ENCODE assay signal across 30 cellular contexts in the genomic region with DNA sequence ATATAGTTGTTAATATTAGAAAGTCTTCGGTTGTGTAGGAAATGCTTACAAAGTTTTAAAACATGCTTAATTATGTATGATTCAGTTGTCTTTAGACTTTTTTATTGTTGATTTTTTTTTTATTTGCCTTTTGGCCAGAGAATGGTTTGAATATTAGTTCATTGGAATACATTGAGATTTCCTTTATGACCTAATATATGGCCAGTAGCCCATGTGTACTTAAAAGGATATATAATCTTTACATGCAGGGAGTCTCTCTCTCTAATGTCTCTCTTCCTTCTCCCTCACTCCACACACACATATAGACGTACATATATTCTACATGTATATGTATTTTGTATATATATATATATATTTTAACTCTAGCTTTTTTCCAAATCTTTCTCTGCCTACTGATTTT.
"Had no signal": no experiment of that assay in that cellular context is flagged by ENCODE, and none has a peak within 500 bp of the region (broad histone marks: within the 10 kb centered on the region; RNA-seq: fewer than 3 reads in every experiment).

No MANE protein-coding gene starts in this region.

- H3K36me3 ChIP-seq: breast epithelium had no signal

- DNase-seq: activated effector memory CD4-positive, alpha-beta T cell treated with anti-CD3 and anti-CD28 coated beads, Interleukin-2, amount 50 U/mL, for 16 hours; activated effector memory CD4-positive, alpha-beta T cell treated with Interleukin-2 at 50 U/mL for 16 hours; activated gamma-delta T cell; activated gamma-delta T cell treated with Interleukin-2 at 50 U/mL for 16 hours; activated naive CD4-positive, alpha-beta T cell; activated naive CD4-positive, alpha-beta T cell treated with anti-CD3 and anti-CD28 coated beads for 36 hours; activated naive CD4-positive, alpha-beta T cell treated with anti-CD3 and anti-CD28 coated beads, Interleukin-2, amount 10 ng/mL, durations not matched to agents 7 days and 5 days; activated naive CD4-positive, alpha-beta T cell treated with anti-CD3 and anti-CD28 coated beads, Interleukin-2, amount 50 U/mL, for 16 hours; activated naive CD4-positive, alpha-beta T cell treated with Interleukin-2 at 50 U/mL for 16 hours; activated naive CD8-positive, alpha-beta T cell treated with anti-CD3 and anti-CD28 coated beads for 36 hours; activated naive CD8-positive, alpha-beta T cell treated with anti-CD3 and anti-CD28 coated beads, Interleukin-2, amount 10 ng/mL, durations not matched to agents 7 days and 5 days; activated naive CD8-positive, alpha-beta T cell treated with anti-CD3 and anti-CD28 coated beads, Interleukin-2, amount 50 U/mL, for 24 hours; activated T-cell treated with anti-CD3 and anti-CD28 coated beads, Interleukin-2, amount 50 U/mL, for 24 hours; activated T-cell treated with anti-CD3 and anti-CD28 coated beads, Interleukin-2, amount 50 U/mL, for 4 hours; activated T-cell treated with anti-CD3 and anti-CD28 coated beads, Interleukin-2, amount 50 U/mL, for 48 hours; activated T-cell treated with anti-CD3 and anti-CD28 coated beads, Interleukin-2, amount 50 U/mL, for 72 hours; adrenal gland; amniotic stem cell; amygdala; anterior cingulate cortex; body of pancreas; brain microvascular endothelial cell; caudate nucleus; central memory CD4-positive, alpha-beta T cell; cerebellar nuclear complex had no signal

- ATAC-seq: activated naive CD4-positive, alpha-beta T cell treated with anti-CD3 and anti-CD28 coated beads, Interleukin-2, amount 50 U/mL, for 72 hours; activated naive CD8-positive, alpha-beta T cell treated with anti-CD3 and anti-CD28 coated beads, Interleukin-2, amount 50 U/mL, for 24 hours; activated T-cell treated with anti-CD3 and anti-CD28 coated beads, Interleukin-2, amount 50 U/mL, for 4 hours; activated T-cell treated with anti-CD3 and anti-CD28 coated beads, Interleukin-2, amount 50 U/mL, for 72 hours; activated T-helper 17 cell treated with anti-CD3 and anti-CD28 coated beads, Interleukin-2, amount 50 U/mL, for 72 hours; body of pancreas had no signal

- H3K27me3 ChIP-seq: adrenal gland, ascending aorta, body of pancreas, brain microvascular endothelial cell, breast epithelium, cardiac muscle cell had no signal

- H3K4me3 ChIP-seq: adrenal gland, ascending aorta, body of pancreas, breast epithelium, cardiac muscle cell had no signal

- H3K9me3 ChIP-seq: adrenal gland, ascending aorta, body of pancreas, breast epithelium had no signal

- H3K4me1 ChIP-seq: adrenal gland, ascending aorta, body of pancreas, breast epithelium had no signal

- H3K27ac ChIP-seq: adrenal gland, ascending aorta, body of pancreas, brain microvascular endothelial cell, breast epithelium, cardiac muscle cell had no signal
